ENCODE assay signal across 10 cellular contexts in the genomic region with DNA sequence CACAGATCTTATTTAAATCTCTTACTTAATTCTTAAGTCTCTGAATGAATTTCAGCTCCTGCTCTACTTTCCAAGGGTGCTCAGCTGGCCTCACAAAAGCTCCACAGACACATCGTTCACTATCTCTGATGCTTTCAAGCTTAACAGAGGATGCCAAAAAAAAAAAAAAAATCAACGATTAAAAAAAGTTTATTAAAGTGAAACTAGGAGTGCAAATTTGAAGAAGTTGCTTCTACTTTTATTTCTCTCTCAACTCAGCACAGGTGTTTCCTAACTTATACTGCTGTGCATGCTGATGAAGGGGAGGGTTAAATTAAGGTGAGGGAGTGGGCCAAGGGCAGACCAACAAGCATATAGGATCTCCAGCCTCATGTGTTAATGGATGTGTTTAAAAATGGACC.
A peak's percentile ranks its signal among the peaks of the same experiment; 100 is the strongest.
DNase-seq lines count a peak whose midpoint lies in the region; ATAC-seq, FAIRE-seq and TF ChIP-seq lines count a peak whose summit lies in the region.
"Had no signal": no experiment of that assay in that cellular context is flagged by ENCODE, and none has a peak within 500 bp of the region (broad histone marks: within the 10 kb centered on the region; RNA-seq: fewer than 3 reads in every experiment).

No MANE protein-coding gene starts in this region.

- intact Hi-C loops in GM12878 (cut with micrococcal nuclease; ENCODE audit: unreplicated experiment) = loop anchor here (10.0 kb wide), 1 partner anchor 706 kb away; a partner anchor contains a TSS

- H3K9ac ChIP-seq in GM12878 (ENCODE audit: control insufficient read depth, insufficient read depth, low read length) (peak overlapping the region; percentile 84), mesenchymal stem cell (ENCODE audit: low read length) (peak overlapping the region; percentile 85)

- ATAC-seq in GM21717 (IDR thresholded peaks at IDR 0.05; ENCODE audit: unreplicated experiment) = peak; percentile 35
- ATAC-seq in GM12878 = peak; percentile 14; the same call in 2 of the 3 replicates
- ATAC-seq in HG03097 (IDR thresholded peaks at IDR 0.05; ENCODE audit: low FRiP score, unreplicated experiment) = no peak

- DNase-seq in GM12878 (ENCODE audit: low read depth, low spot score) (no peak), mesenchymal stem cell (no peak), SIG-M5 (lab: John Stamatoyannopoulos, UW) (no peak)
- no peak for DNase-seq in effector memory CD4-positive, alpha-beta T cell
- DNase-seq in activated CD8-positive, alpha-beta memory T cell treated with anti-CD3 and anti-CD28 coated beads, Interleukin-2, amount 50 U/mL, for 4 hours = no peak
- DNase-seq: activated T-cell treated with anti-CD3 and anti-CD28 coated beads, Interleukin-2, amount 50 U/mL, for 1 hour; PC-3 had no signal

- no peak overlapping the region for H3K27ac ChIP-seq in ACC112 (ENCODE audit: low read depth, low read length)
- H3K27ac ChIP-seq in GM12878 (ENCODE audit: control insufficient read depth, insufficient read depth) = peak overlapping the region; percentile 93
- H3K27ac ChIP-seq in mesenchymal stem cell (ENCODE audit: low read length, poor library complexity, severe bottlenecking) = no peak overlapping the region
- H3K27ac ChIP-seq in effector memory CD4-positive, alpha-beta T cell (ENCODE audit: insufficient read depth, low read length, poor library complexity, severe bottlenecking) = no peak overlapping the region

- H2BK5ac ChIP-seq in mesenchymal stem cell (ENCODE audit: low read depth, low read length, poor library complexity, severe bottlenecking) = no peak overlapping the region

- H2BK15ac ChIP-seq in mesenchymal stem cell (ENCODE audit: low read depth, poor library complexity, severe bottlenecking) = no peak overlapping the region

- POLR2A ChIA-PET in GM12878 (lab: Charles Lee) = interaction anchor here (0.6 kb wide), 2 partner anchors 57 to 147 kb away, joined by 3 read pairs; no protein-coding TSS in a partner anchor

- no peak overlapping the region for H4K8ac ChIP-seq in mesenchymal stem cell (ENCODE audit: low read length)

- no peak for FAIRE-seq in GM12878 (lab: Jason Lieb, UNC)

- H3K9me3 ChIP-seq in GM12878 (replicated peaks; ENCODE audit: control insufficient read depth, insufficient read depth, low read length) = no peaks in the 10 kb centered on the region
- H3K9me3 ChIP-seq in mesenchymal stem cell (ENCODE audit: control insufficient read depth, low read length) = no peaks in the 10 kb centered on the region
- H3K9me3 ChIP-seq in effector memory CD4-positive, alpha-beta T cell (ENCODE audit: control insufficient read depth, low read length) = no peaks in the 10 kb centered on the region

- TF ChIP-seq RAD21 in GM12878 (IDR thresholded peaks at IDR 0.05; ENCODE audit: insufficient read depth, low read depth, low read length) = no peak

- 4% methylated on average over 2 of the region's 2 CpGs for WGBS in GM12878 (ENCODE audit: insufficient coverage, insufficient replicate concordance, low lambda C conversion rate, missing lambda C conversion rate)
- 86% methylated on average over 1 of the region's 2 CpGs for WGBS in mesenchymal stem cell

- no peak overlapping the region for H3K23ac ChIP-seq in mesenchymal stem cell (ENCODE audit: low read length in 2 of 2)

- peaks cover 26% of the 10 kb centered on the region for H3K79me1 ChIP-seq in mesenchymal stem cell (replicated peaks; ENCODE audit: low read length, poor library complexity, severe bottlenecking)

- no peak for TF ChIP-seq CTCF in GM12878 (IDR thresholded peaks at IDR 0.05 in 2 of 3, conservative IDR thresholded peaks at IDR 0.05 in 1 of 3; ENCODE audit: control insufficient read depth in 2 of 3, extremely low read depth in 1 of 3, insufficient read depth in 1 of 3, low read depth in 3 of 3, low read length in 3 of 3)

- no peak overlapping the region for H2AK5ac ChIP-seq in mesenchymal stem cell (ENCODE audit: low read length, severe bottlenecking)

- TF ChIP-seq EP300 in GM12878 (IDR thresholded peaks at IDR 0.05; ENCODE audit: borderline replicate concordance in 1 of 2, control insufficient read depth in 1 of 2, low read depth in 2 of 2, low read length in 2 of 2) = no peak

- no peak overlapping the region for H2BK12ac ChIP-seq in mesenchymal stem cell (ENCODE audit: low read length in 2 of 2)

- no peaks in the 10 kb centered on the region for H3K27me3 ChIP-seq in ACC112 (ENCODE audit: insufficient read depth, low read length)
- no peaks in the 10 kb centered on the region for H3K27me3 ChIP-seq in GM12878 (replicated peaks in 1 of 2; ENCODE audit: control insufficient read depth in 2 of 2, insufficient read depth in 2 of 2, low read length in 1 of 2)
- H3K27me3 ChIP-seq in mesenchymal stem cell (ENCODE audit: control insufficient read depth in 1 of 2, insufficient read depth in 1 of 2, low read length in 2 of 2) = no peaks in the 10 kb centered on the region
- H3K27me3 ChIP-seq in effector memory CD4-positive, alpha-beta T cell (replicated peaks; ENCODE audit: control insufficient read depth, insufficient read depth, low read length, poor library complexity, severe bottlenecking) = no peaks in the 10 kb centered on the region

- peaks cover 18% of the 10 kb centered on the region for H3K4me1 ChIP-seq in ACC112 (ENCODE audit: control insufficient read depth, insufficient read depth, low read length, unreplicated experiment)
- peaks cover 10% of the 10 kb centered on the region; the same call in 1 of the 2 replicates for H3K4me1 ChIP-seq in GM12878 (ENCODE audit: control insufficient read depth, insufficient read depth, low read length)
- H3K4me1 ChIP-seq in mesenchymal stem cell (ENCODE audit: control insufficient read depth, insufficient read depth, low read depth, low read length) = peaks cover 2% of the 10 kb centered on the region
- H3K4me1 ChIP-seq in effector memory CD4-positive, alpha-beta T cell (ENCODE audit: control insufficient read depth, insufficient read depth, low read length, poor library complexity, severe bottlenecking) = peaks cover 14% of the 10 kb centered on the region

- H3K4me2 ChIP-seq in GM12878 (ENCODE audit: control insufficient read depth, insufficient read depth) = peak overlapping the region; percentile 88
- no peak overlapping the region for H3K4me2 ChIP-seq in mesenchymal stem cell (ENCODE audit: low read length, poor library complexity, severe bottlenecking)

- H3K4me3 ChIP-seq in ACC112 (ENCODE audit: low read depth, low read length) (peak overlapping the region; percentile 40), GM12878 (peak overlapping the region; percentile 56), mesenchymal stem cell (ENCODE audit: insufficient read depth in 1 of 2, low read depth in 1 of 2, low read length in 2 of 2) (peak overlapping the region in 1 of 2 experiments; percentile 64)
- no peak overlapping the region for H3K4me3 ChIP-seq in effector memory CD4-positive, alpha-beta T cell (ENCODE audit: insufficient read depth, low read depth, low read length, poor library complexity, severe bottlenecking)

- RAD21 ChIA-PET in GM12878 (lab: Charles Lee; ENCODE audit: unreplicated experiment) = interaction anchor here (0.7 to 1.0 kb wide), 2 partner anchors 14 to 71 kb away, joined by 3 read pairs; no protein-coding TSS in a partner anchor

- no peak overlapping the region for H4K91ac ChIP-seq in mesenchymal stem cell (ENCODE audit: low read length)

- SMC1A ChIA-PET in GM12878 (lab: Charles Lee; ENCODE audit: uncharacterized antibody, unreplicated experiment) = interaction anchor here (0.9 to 1.3 kb wide), 2 partner anchors 11 to 54 kb away, joined by 4 to 5 read pairs; no protein-coding TSS in a partner anchor

- CTCF ChIA-PET in GM12878 (lab: Yijun Ruan, JAX) = interaction anchor here (0.8 to 1.5 kb wide), 3 partner anchors 9 to 37 kb away, joined by 3 to 4 read pairs (median 4); no protein-coding TSS in a partner anchor

- H4K20me1 ChIP-seq in GM12878 (ENCODE audit: control insufficient read depth, insufficient read depth) = no peaks in the 10 kb centered on the region

- H3K18ac ChIP-seq in mesenchymal stem cell (ENCODE audit: low read depth in 1 of 2, low read length in 2 of 2) = no peak overlapping the region

- H3K79me2 ChIP-seq in ACC112 (ENCODE audit: control insufficient read depth, insufficient read depth, low read length, unreplicated experiment) (peaks cover 2% of the 10 kb centered on the region), GM12878 (ENCODE audit: control insufficient read depth, insufficient read depth, low read length) (peaks cover 61% of the 10 kb centered on the region)

- H2BK120ac ChIP-seq in mesenchymal stem cell (ENCODE audit: low read depth, low read length) = no peak overlapping the region

- H3K4ac ChIP-seq in mesenchymal stem cell (ENCODE audit: low read depth in 1 of 2, low read length in 2 of 2) = no peak overlapping the region

- BruUV-seq in GM12878 (replicated peaks; lab: Mats Ljungman, UMichigan) = no TSS peak

- H2AFZ ChIP-seq in ACC112 (ENCODE audit: low read length, unreplicated experiment) (no peak overlapping the region), GM12878 (ENCODE audit: control insufficient read depth, low read depth, low read length) (peak overlapping the region; percentile 51; the same call in 1 of the 2 replicates), mesenchymal stem cell (ENCODE audit: low read depth, low read length) (no peak overlapping the region)

- in situ Hi-C loops in GM12878 (cut with MboI) = no loop called here

- H3K36me3 ChIP-seq in ACC112 (ENCODE audit: insufficient read depth, low read length) (no peaks in the 10 kb centered on the region), GM12878 (ENCODE audit: control insufficient read depth in 2 of 2, insufficient read depth in 2 of 2, low read length in 1 of 2) (no peaks in the 10 kb centered on the region), mesenchymal stem cell (ENCODE audit: control insufficient read depth in 1 of 2, insufficient read depth in 2 of 2, low read depth in 1 of 2, low read length in 2 of 2) (no peaks in the 10 kb centered on the region)
- no peaks in the 10 kb centered on the region for H3K36me3 ChIP-seq in effector memory CD4-positive, alpha-beta T cell (ENCODE audit: control insufficient read depth, insufficient read depth, low read length)

- TF ChIP-seq POLR2A in GM12878 (IDR thresholded peaks at IDR 0.05; ENCODE audit: low read depth, low read length) = no peak

- H3K14ac ChIP-seq in mesenchymal stem cell (ENCODE audit: low read length in 2 of 2) = no peak overlapping the region

TF ChIP-seq in GM12878, 131 proteins besides CTCF, POLR2A, EP300 and RAD21 (continues in another document):
- TF ChIP-seq, protein P1, sequence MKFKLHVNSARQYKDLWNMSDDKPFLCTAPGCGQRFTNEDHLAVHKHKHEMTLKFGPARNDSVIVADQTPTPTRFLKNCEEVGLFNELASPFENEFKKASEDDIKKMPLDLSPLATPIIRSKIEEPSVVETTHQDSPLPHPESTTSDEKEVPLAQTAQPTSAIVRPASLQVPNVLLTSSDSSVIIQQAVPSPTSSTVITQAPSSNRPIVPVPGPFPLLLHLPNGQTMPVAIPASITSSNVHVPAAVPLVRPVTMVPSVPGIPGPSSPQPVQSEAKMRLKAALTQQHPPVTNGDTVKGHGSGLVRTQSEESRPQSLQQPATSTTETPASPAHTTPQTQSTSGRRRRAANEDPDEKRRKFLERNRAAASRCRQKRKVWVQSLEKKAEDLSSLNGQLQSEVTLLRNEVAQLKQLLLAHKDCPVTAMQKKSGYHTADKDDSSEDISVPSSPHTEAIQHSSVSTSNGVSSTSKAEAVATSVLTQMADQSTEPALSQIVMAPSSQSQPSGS (IDR thresholded peaks at IDR 0.05; ENCODE audit: low read length) = no peak
